ENCODE assay signal across 15 cellular contexts in genomic region chr9:129211686-129212085, GRCh38.
"Had no signal": no experiment of that assay in that cellular context is flagged by ENCODE, and none has a peak within 500 bp of the region (broad histone marks: within the 10 kb centered on the region; RNA-seq: fewer than 3 reads in every experiment).

No MANE protein-coding gene starts in this region.

- H3K27me3 Mint-ChIP-seq: activated CD4-positive, alpha-beta T cell treated with anti-CD3 and anti-CD28 coated beads, Interleukin-2, amount 10 ng/mL, durations not matched to agents 7 days and 5 days; activated naive CD8-positive, alpha-beta T cell treated with anti-CD3 and anti-CD28 coated beads, Interleukin-2, amount 10 ng/mL, durations not matched to agents 7 days and 5 days had no signal

- H3K27ac Mint-ChIP-seq: activated naive CD8-positive, alpha-beta T cell treated with anti-CD3 and anti-CD28 coated beads, Interleukin-2, amount 10 ng/mL, durations not matched to agents 7 days and 5 days; activated T-helper 1 cell treated with anti-CD3 and anti-CD28 coated beads, Interleukin-12 subunit alpha, Interleukin-12 subunit beta, Interleukin-2, Interleukin-4 antibody, amounts not matched to agents 30 ng/mL and 10 ng/mL and 1 ng/mL, durations not matched to agents 14 hours and 24 hours and 36 hours had no signal

- H3K79me2 ChIP-seq: parathyroid adenoma had no signal

- H3K9me3 ChIP-seq: esophagus squamous epithelium, tibial nerve, vagina had no signal

- H2AFZ ChIP-seq: parathyroid adenoma had no signal

- H3K4me1 ChIP-seq: parathyroid adenoma, tibial nerve, vagina had no signal

- H3K4me3 Mint-ChIP-seq: activated CD4-positive, alpha-beta T cell treated with anti-CD3 and anti-CD28 coated beads, Interleukin-2, amount 10 ng/mL, durations not matched to agents 7 days and 5 days; activated naive CD8-positive, alpha-beta T cell treated with anti-CD3 and anti-CD28 coated beads, Interleukin-2, amount 10 ng/mL, durations not matched to agents 7 days and 5 days; activated T-helper 1 cell treated with anti-CD3 and anti-CD28 coated beads, Interleukin-12 subunit alpha, Interleukin-12 subunit beta, Interleukin-2, Interleukin-4 antibody, amounts not matched to agents 30 ng/mL and 10 ng/mL and 1 ng/mL, durations not matched to agents 14 hours and 24 hours and 36 hours had no signal

- H3K36me3 ChIP-seq: brain microvascular endothelial cell, esophagus squamous epithelium, tibial nerve, vagina had no signal

- DNase-seq: activated CD4-positive, alpha-beta T cell treated with anti-CD3 and anti-CD28 coated beads, Interleukin-2, amount 10 ng/mL, durations not matched to agents 7 days and 5 days; activated naive CD8-positive, alpha-beta T cell treated with anti-CD3 and anti-CD28 coated beads, Interleukin-2, amount 10 ng/mL, durations not matched to agents 7 days and 5 days; brain microvascular endothelial cell; cortex of kidney; effector CD4-positive, alpha-beta T cell; esophagus squamous epithelium; hypothalamus; kidney glomerular epithelial cell; midbrain; stimulated activated CD4-positive, alpha-beta T cell treated with anti-CD3 and anti-CD28 coated beads, Interleukin-2, amount 100 ng/mL, for 48 hours; stimulated activated naive CD4-positive, alpha-beta T cell had no signal

- H3K27me3 ChIP-seq: brain microvascular endothelial cell, esophagus squamous epithelium, tibial nerve, vagina had no signal

- H3K4me3 ChIP-seq: esophagus squamous epithelium, tibial nerve, vagina had no signal

- H3K9me3 Mint-ChIP-seq: activated CD4-positive, alpha-beta T cell treated with anti-CD3 and anti-CD28 coated beads, Interleukin-2, amount 10 ng/mL, durations not matched to agents 7 days and 5 days; activated naive CD8-positive, alpha-beta T cell treated with anti-CD3 and anti-CD28 coated beads, Interleukin-2, amount 10 ng/mL, durations not matched to agents 7 days and 5 days; activated T-helper 1 cell treated with anti-CD3 and anti-CD28 coated beads, Interleukin-12 subunit alpha, Interleukin-12 subunit beta, Interleukin-2, Interleukin-4 antibody, amounts not matched to agents 30 ng/mL and 10 ng/mL and 1 ng/mL, durations not matched to agents 14 hours and 24 hours and 36 hours had no signal

- H3K27ac ChIP-seq: brain microvascular endothelial cell, esophagus squamous epithelium, parathyroid adenoma, tibial nerve, vagina had no signal
